In the genomic region with DNA sequence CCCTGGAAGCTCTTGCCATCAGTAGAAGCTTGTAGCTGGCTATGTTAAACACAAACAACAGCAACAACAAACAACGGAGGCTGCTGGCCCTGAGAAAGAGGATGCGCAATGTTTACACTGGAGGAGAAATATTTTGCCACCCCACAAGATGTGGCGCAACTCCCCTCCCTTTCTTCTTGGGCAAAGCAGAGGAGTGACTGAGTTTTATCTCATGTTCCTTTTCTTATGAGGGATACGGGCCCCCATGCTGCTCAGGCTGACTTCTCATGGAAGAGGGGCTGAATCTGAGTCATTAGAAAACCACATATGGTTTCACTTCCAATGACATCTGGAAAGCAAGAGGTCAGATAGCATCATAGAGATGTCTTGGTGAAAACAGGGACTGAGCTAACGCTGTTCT, we compare ENCODE assay signal across 16 cellular contexts.
A peak's percentile ranks its signal among the peaks of the same experiment; 100 is the strongest.
DNase-seq lines count a peak whose midpoint lies in the region; TF ChIP-seq lines count a peak whose summit lies in the region.
"Had no signal": no experiment of that assay in that cellular context is flagged by ENCODE, and none has a peak within 500 bp of the region (broad histone marks: within the 10 kb centered on the region; RNA-seq: fewer than 3 reads in every experiment).

No MANE protein-coding gene starts in this region.

- H3K79me1 ChIP-seq in mesendoderm (ENCODE audit: low read length): no peaks in the 10 kb centered on the region

- TF ChIP-seq POLR2A in Peyer's patch (IDR thresholded peaks at IDR 0.05): no peak

- H3K4me1 ChIP-seq in mesendoderm (ENCODE audit: control insufficient read depth, low read depth, low read length) (no peaks in the 10 kb centered on the region), Peyer's patch (no peaks in the 10 kb centered on the region)
- H3K4me1 ChIP-seq: parathyroid adenoma had no signal

- peak overlapping the region; percentile 4 for H3K56ac ChIP-seq in mesendoderm (ENCODE audit: low read length)

- no peak overlapping the region for H2AK5ac ChIP-seq in mesendoderm (ENCODE audit: low read length)

- H3K4me2 ChIP-seq in mesendoderm (ENCODE audit: low read length): no peak overlapping the region

- H2BK15ac ChIP-seq in mesendoderm (replicated peaks; ENCODE audit: low read depth): no peak overlapping the region

- H3K4me3 ChIP-seq in AG10803 (ENCODE audit: low read length): no peak overlapping the region
- no peak overlapping the region for H3K4me3 ChIP-seq in astrocyte of the cerebellum (ENCODE audit: low read depth, low read length)
- no peak overlapping the region for H3K4me3 ChIP-seq in mesendoderm (ENCODE audit: low read length)
- no peak overlapping the region for H3K4me3 ChIP-seq in Peyer's patch

- H3K79me2 ChIP-seq in mesendoderm (ENCODE audit: control insufficient read depth, insufficient read depth, low read length): no peaks in the 10 kb centered on the region
- H3K79me2 ChIP-seq: parathyroid adenoma had no signal

- in situ Hi-C loops in astrocyte of the cerebellum (cut with HindIII; ENCODE audit: low sequenced_read_pairs): no loop called here

- H3K9ac ChIP-seq in mesendoderm (ENCODE audit: low read length): no peak overlapping the region
- H3K9ac ChIP-seq: parathyroid adenoma had no signal

- no peak overlapping the region for H3K23ac ChIP-seq in mesendoderm (ENCODE audit: low read length)

- H3K18ac ChIP-seq in mesendoderm (ENCODE audit: low read length): no peak overlapping the region

- WGBS in mesendoderm (ENCODE audit: extremely low coverage, insufficient coverage, low lambda C conversion rate): 100% methylated on average over 1 of the region's 5 CpGs

- H3K27ac ChIP-seq in mesendoderm (ENCODE audit: low read depth, low read length): no peak overlapping the region
- no peak overlapping the region for H3K27ac ChIP-seq in Peyer's patch
- H3K27ac ChIP-seq: parathyroid adenoma, WERI-Rb-1 had no signal

- H2BK120ac ChIP-seq in mesendoderm (ENCODE audit: low read depth, low read length): no peak overlapping the region

- H3K27me3 ChIP-seq in mesendoderm (ENCODE audit: insufficient read depth, low read length, poor library complexity) (no peaks in the 10 kb centered on the region), Peyer's patch (no peaks in the 10 kb centered on the region)

- H3K36me3 ChIP-seq in mesendoderm (ENCODE audit: control insufficient read depth, insufficient read depth, low read length): no peaks in the 10 kb centered on the region
- H3K36me3 ChIP-seq in Peyer's patch: no peaks in the 10 kb centered on the region
- H3K36me3 ChIP-seq: WERI-Rb-1 had no signal

- no peak for TF ChIP-seq CTCF in AG10803 (conservative IDR thresholded peaks at IDR 0.05; ENCODE audit: low read length)
- no peak for TF ChIP-seq CTCF in astrocyte of the cerebellum (IDR thresholded peaks at IDR 0.05; ENCODE audit: low read depth, low read length, missing control alignments)
- no peak for TF ChIP-seq CTCF in Peyer's patch (IDR thresholded peaks at IDR 0.05)

- no peaks in the 10 kb centered on the region for H3K9me3 ChIP-seq in Peyer's patch

- no peak overlapping the region for H4K5ac ChIP-seq in mesendoderm (ENCODE audit: low read length)

- DNase-seq in AG10803 (ENCODE audit: low read depth): peak; percentile 48
- DNase-seq in NCI-H226: peak; percentile 17
- DNase-seq in astrocyte of the cerebellum (ENCODE audit: low read depth): peak; percentile 43
- DNase-seq in mesendoderm: peak; percentile 49
- no peak for DNase-seq in Peyer's patch
- DNase-seq in effector CD8-positive, alpha-beta T cell (lab: John Stamatoyannopoulos, UW): no peak
- no peak for DNase-seq in GF-D8 (lab: John Stamatoyannopoulos, UW)
- DNase-seq in Kasumi-1 (lab: John Stamatoyannopoulos, UW): no peak
- DNase-seq: activated T-cell treated with anti-CD3 and anti-CD28 coated beads, Interleukin-2, amount 50 U/mL, for 1 hour; central memory CD4-positive, alpha-beta T cell; left cardiac atrium; NCI-H187 treated with DMSO at 0.1 percent for 48 hours; PC-3; substantia nigra; WERI-Rb-1 had no signal

- H2BK5ac ChIP-seq in mesendoderm (ENCODE audit: low read length): no peak overlapping the region

- H3K4ac ChIP-seq in mesendoderm (ENCODE audit: low read depth, low read length): peak overlapping the region; percentile 75

- no peak overlapping the region for H4K8ac ChIP-seq in mesendoderm (ENCODE audit: low read depth, low read length)

Comparison
In these comparisons a context has a peak if more than half of its experiments do, and no peak if none do; other contexts are left out.
1. DNase-seq: peak in AG10803 (single experiment), NCI-H226 (single experiment), astrocyte of the cerebellum (single experiment) and mesendoderm (single experiment); none in Peyer's patch (0 of 3), effector CD8-positive, alpha-beta T cell (single experiment), GF-D8 (single experiment) and Kasumi-1 (0 of 2).